25 cellular contexts compared by ENCODE assay signal in genomic region chr13:49604570-49604969, GRCh38. TPM values are rescaled to one million over a fixed set of nuclear protein-coding genes. Genes with fewer than 3 reads are reported as not detected.
A peak's percentile ranks its signal among the peaks of the same experiment; 100 is the strongest.
DNase-seq lines count a peak whose midpoint lies in the region; ATAC-seq and TF ChIP-seq lines count a peak whose summit lies in the region.
"Had no signal": no experiment of that assay in that cellular context is flagged by ENCODE, and none has a peak within 500 bp of the region (broad histone marks: within the 10 kb centered on the region; RNA-seq: fewer than 3 reads in every experiment).

No MANE protein-coding gene starts in this region.

- no peaks in the 10 kb centered on the region for H3K27me3 Mint-ChIP-seq in GM23338 (ENCODE audit: insufficient read depth, low read depth, poor library complexity)
- H3K27me3 Mint-ChIP-seq: CD4-positive, alpha-beta T cell; effector memory CD8-positive, alpha-beta T cell; naive thymus-derived CD8-positive, alpha-beta T cell had no signal

- H3K4me1 Mint-ChIP-seq in GM23338: peaks cover 4% of the 10 kb centered on the region; the same call in 2 of the 3 replicates

- H3K79me2 ChIP-seq in GM23338 (replicated peaks; ENCODE audit: insufficient read depth): no peaks in the 10 kb centered on the region
- H3K79me2 ChIP-seq in osteoblast (ENCODE audit: insufficient read depth, low read length): no peaks in the 10 kb centered on the region

- no peak overlapping the region for H3K27ac ChIP-seq in GM23338 (ENCODE audit: low read depth)
- no peak overlapping the region for H3K27ac ChIP-seq in body of pancreas
- H3K27ac ChIP-seq in osteoblast (ENCODE audit: low read depth, low read length): no peak overlapping the region
- H3K27ac ChIP-seq: adrenal gland, left ventricle myocardium inferior, pancreas, right atrium auricular region, SJSA1, stomach, tibial nerve had no signal

- TF ChIP-seq CTCF in GM23338 (conservative IDR thresholded peaks at IDR 0.05; ENCODE audit: low read depth in 2 of 2) (no peak), body of pancreas (IDR thresholded peaks at IDR 0.05) (no peak), osteoblast (IDR thresholded peaks at IDR 0.05; ENCODE audit: extremely low read depth, low read depth, low read length) (no peak)

- H3K4me1 ChIP-seq in GM23338 (ENCODE audit: insufficient read depth): no peaks in the 10 kb centered on the region
- peaks cover 11% of the 10 kb centered on the region for H3K4me1 ChIP-seq in body of pancreas
- no peaks in the 10 kb centered on the region for H3K4me1 ChIP-seq in osteoblast (ENCODE audit: insufficient read depth, low read length)
- H3K4me1 ChIP-seq: left ventricle myocardium inferior, pancreas, right atrium auricular region, SJSA1 had no signal

- H3K9me3 ChIP-seq in body of pancreas (no peaks in the 10 kb centered on the region), osteoblast (ENCODE audit: low read depth, low read length) (no peaks in the 10 kb centered on the region)
- H3K9me3 ChIP-seq: adrenal gland, left ventricle myocardium inferior, pancreas, right atrium auricular region, SJSA1, stomach, tibial nerve had no signal

- H3K9me3 Mint-ChIP-seq in GM23338: no peaks in the 10 kb centered on the region
- H3K9me3 Mint-ChIP-seq: CD4-positive, alpha-beta T cell; effector memory CD8-positive, alpha-beta T cell; naive thymus-derived CD8-positive, alpha-beta T cell had no signal

- TF ChIP-seq POLR2A in body of pancreas (IDR thresholded peaks at IDR 0.05): no peak

- H3K36me3 Mint-ChIP-seq in GM23338 (ENCODE audit: low read depth): no peaks in the 10 kb centered on the region
- H3K36me3 Mint-ChIP-seq: naive thymus-derived CD8-positive, alpha-beta T cell had no signal

- H2AFZ ChIP-seq in GM23338 (peak overlapping the region; percentile 91), osteoblast (ENCODE audit: low read length) (peak overlapping the region; percentile 69)

- H3K4me3 Mint-ChIP-seq in GM23338: no peak overlapping the region
- H3K4me3 Mint-ChIP-seq: CD4-positive, alpha-beta T cell; effector memory CD8-positive, alpha-beta T cell; naive thymus-derived CD8-positive, alpha-beta T cell had no signal

- no peaks in the 10 kb centered on the region for H3K9me2 ChIP-seq in GM23338 (ENCODE audit: insufficient read depth)

- DNase-seq in GM23338 (ENCODE audit: low spot score): no peak
- DNase-seq in NCI-H2227 treated with DMSO at 0.1 percent for 48 hours (lab: John Stamatoyannopoulos, UW): peak; percentile 30
- DNase-seq in body of pancreas: peak in 3 of 4 donors; percentile 13 to 17 (median 16)
- DNase-seq in osteoblast (ENCODE audit: insufficient read length, low spot score, missing footprints): no peak
- DNase-seq in NCI-H128 (lab: John Stamatoyannopoulos, UW; ENCODE audit: unreplicated experiment): no peak
- no peak for DNase-seq in putamen (ENCODE audit: low spot score)
- DNase-seq: activated CD4-positive, alpha-beta T cell treated with anti-CD3 and anti-CD28 coated beads for 48 hours; activated naive CD4-positive, alpha-beta T cell treated with Interleukin-2 at 50 U/mL for 16 hours; activated T-cell treated with anti-CD3 and anti-CD28 coated beads, Interleukin-2, amount 50 U/mL, for 48 hours; adrenal gland; CD4-positive, alpha-beta T cell; effector memory CD8-positive, alpha-beta T cell; left ventricle myocardium inferior; naive thymus-derived CD8-positive, alpha-beta T cell; NCI-H2081; NCI-H510A; pancreas; stimulated activated CD4-positive, alpha-beta T cell treated with anti-CD3 and anti-CD28 coated beads, Interleukin-15, amount 100 ng/mL, for 24 hours; stomach had no signal

- H3K27ac Mint-ChIP-seq in GM23338: no peak overlapping the region
- H3K27ac Mint-ChIP-seq: CD4-positive, alpha-beta T cell; effector memory CD8-positive, alpha-beta T cell had no signal

- ATAC-seq in GM23338 (no peak), body of pancreas (no peak), GM19395 (IDR thresholded peaks at IDR 0.05; ENCODE audit: unreplicated experiment) (no peak)
- ATAC-seq: effector memory CD8-positive, alpha-beta T cell; esophagus mucosa; naive thymus-derived CD8-positive, alpha-beta T cell; pancreas had no signal

- no peaks in the 10 kb centered on the region for H3F3A ChIP-seq in GM23338 (replicated peaks; ENCODE audit: low read depth)

- H3K4me3 ChIP-seq in GM23338: no peak overlapping the region
- no peak overlapping the region for H3K4me3 ChIP-seq in body of pancreas
- H3K4me3 ChIP-seq in osteoblast (ENCODE audit: insufficient read depth, low read length): no peak overlapping the region
- H3K4me3 ChIP-seq: adrenal gland, left ventricle myocardium inferior, pancreas, right atrium auricular region, SJSA1, stomach, tibial nerve had no signal

- H4K20me1 ChIP-seq in GM23338 (replicated peaks; ENCODE audit: insufficient read depth): no peaks in the 10 kb centered on the region
- H4K20me1 ChIP-seq in osteoblast (ENCODE audit: insufficient read depth, low read length): no peaks in the 10 kb centered on the region

- H3K4me2 ChIP-seq in GM23338: no peak overlapping the region
- peak overlapping the region; percentile 4 for H3K4me2 ChIP-seq in osteoblast (ENCODE audit: insufficient read depth, low read length)

- 19 to 22% methylated on average over 5 of the region's 5 CpGs for whole genome bisulfite sequencing in body of pancreas, 2 donors

- intact Hi-C loops in body of pancreas (cut with DNase I): loop anchor here (5.0 kb wide), 1 partner anchor 302 kb away; no protein-coding TSS in a partner anchor

- H3K36me3 ChIP-seq in GM23338 (ENCODE audit: insufficient read depth) (no peaks in the 10 kb centered on the region), body of pancreas (replicated peaks in 1 of 2; ENCODE audit: insufficient read depth in 1 of 2, low read depth in 2 of 2) (no peaks in the 10 kb centered on the region), osteoblast (ENCODE audit: insufficient read depth, low read length) (no peaks in the 10 kb centered on the region)
- H3K36me3 ChIP-seq: adrenal gland, left ventricle myocardium inferior, pancreas, right atrium auricular region, SJSA1, stomach, tibial nerve had no signal

- H3K27me3 ChIP-seq in GM23338 (ENCODE audit: insufficient read depth): no peaks in the 10 kb centered on the region
- H3K27me3 ChIP-seq in body of pancreas: no peaks in the 10 kb centered on the region
- no peaks in the 10 kb centered on the region for H3K27me3 ChIP-seq in osteoblast (ENCODE audit: insufficient read depth, low read length)
- H3K27me3 ChIP-seq: adrenal gland, pancreas, right atrium auricular region, SJSA1, stomach, tibial nerve had no signal

TF ChIP-seq in GM23338, 12 proteins besides CTCF, POLR2A, EP300 and RAD21 (continues in another document):
- TF ChIP-seq, protein P1, sequence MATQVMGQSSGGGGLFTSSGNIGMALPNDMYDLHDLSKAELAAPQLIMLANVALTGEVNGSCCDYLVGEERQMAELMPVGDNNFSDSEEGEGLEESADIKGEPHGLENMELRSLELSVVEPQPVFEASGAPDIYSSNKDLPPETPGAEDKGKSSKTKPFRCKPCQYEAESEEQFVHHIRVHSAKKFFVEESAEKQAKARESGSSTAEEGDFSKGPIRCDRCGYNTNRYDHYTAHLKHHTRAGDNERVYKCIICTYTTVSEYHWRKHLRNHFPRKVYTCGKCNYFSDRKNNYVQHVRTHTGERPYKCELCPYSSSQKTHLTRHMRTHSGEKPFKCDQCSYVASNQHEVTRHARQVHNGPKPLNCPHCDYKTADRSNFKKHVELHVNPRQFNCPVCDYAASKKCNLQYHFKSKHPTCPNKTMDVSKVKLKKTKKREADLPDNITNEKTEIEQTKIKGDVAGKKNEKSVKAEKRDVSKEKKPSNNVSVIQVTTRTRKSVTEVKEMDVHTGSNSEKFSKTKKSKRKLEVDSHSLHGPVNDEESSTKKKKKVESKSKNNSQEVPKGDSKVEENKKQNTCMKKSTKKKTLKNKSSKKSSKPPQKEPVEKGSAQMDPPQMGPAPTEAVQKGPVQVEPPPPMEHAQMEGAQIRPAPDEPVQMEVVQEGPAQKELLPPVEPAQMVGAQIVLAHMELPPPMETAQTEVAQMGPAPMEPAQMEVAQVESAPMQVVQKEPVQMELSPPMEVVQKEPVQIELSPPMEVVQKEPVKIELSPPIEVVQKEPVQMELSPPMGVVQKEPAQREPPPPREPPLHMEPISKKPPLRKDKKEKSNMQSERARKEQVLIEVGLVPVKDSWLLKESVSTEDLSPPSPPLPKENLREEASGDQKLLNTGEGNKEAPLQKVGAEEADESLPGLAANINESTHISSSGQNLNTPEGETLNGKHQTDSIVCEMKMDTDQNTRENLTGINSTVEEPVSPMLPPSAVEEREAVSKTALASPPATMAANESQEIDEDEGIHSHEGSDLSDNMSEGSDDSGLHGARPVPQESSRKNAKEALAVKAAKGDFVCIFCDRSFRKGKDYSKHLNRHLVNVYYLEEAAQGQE (IDR thresholded peaks at IDR 0.05; ENCODE audit: unreplicated experiment): no peak
- no peak for TF ChIP-seq CREB1 (CRISPR knock-in tag; IDR thresholded peaks at IDR 0.05; ENCODE audit: low read depth)
- TF ChIP-seq POLR2AphosphoS5 (IDR thresholded peaks at IDR 0.05; ENCODE audit: low read depth): no peak
- TF ChIP-seq EZH2 (IDR thresholded peaks at IDR 0.05; ENCODE audit: low read depth, unreplicated experiment): no peak

RNA-seq across cellular contexts. Expression of gene RCBTB1, which starts 19.2 kb away (rescaled TPM):
- 33.5 and 33.9 TPM in 2 replicates for total RNA-seq in GM23338 (2014; rRNA removed; shearing (Covaris generic))
- 10.8 and 11.2 TPM in 2 replicates for polyA plus RNA-seq in GM23338 (2016; fragmentation: Nextera tagmentation; extraction: Ambion mirVana)
- total RNA-seq in body of pancreas: 10 to 100 TPM in 1 of 2 donors, 1 to 10 TPM in 1; 6.3 to 12.2 TPM
- 26.4 and 27.4 TPM in 2 replicates for total RNA-seq in osteoblast

RNA-seq across cellular contexts. Expression of gene ARL11, which starts 23.7 kb away (rescaled TPM):
- total RNA-seq in GM23338 (2014; rRNA removed; shearing (Covaris generic)): 0.52 and 1.2 TPM in 2 replicates
- 0.32 and 0.61 TPM in 2 replicates for polyA plus RNA-seq in GM23338 (2016; fragmentation: Nextera tagmentation; extraction: Ambion mirVana)
- under 1 TPM in 1 of 2 donors, not detected in 1; 0.52 TPM for total RNA-seq in body of pancreas
- not detected in 2 replicates for total RNA-seq in osteoblast
- total RNA-seq: bronchial epithelial cell had no signal

Comparison
In these comparisons a context has a peak if more than half of its experiments do, and no peak if none do; other contexts are left out.
1. DNase-seq: peak in NCI-H2227 treated with DMSO at 0.1 percent for 48 hours (single experiment) and body of pancreas (3 of 4); none in GM23338 (single experiment), osteoblast (single experiment), NCI-H128 (single experiment) and putamen (single experiment).